Comparison of ENCODE assay signal across 8 cellular contexts in the genomic region with DNA sequence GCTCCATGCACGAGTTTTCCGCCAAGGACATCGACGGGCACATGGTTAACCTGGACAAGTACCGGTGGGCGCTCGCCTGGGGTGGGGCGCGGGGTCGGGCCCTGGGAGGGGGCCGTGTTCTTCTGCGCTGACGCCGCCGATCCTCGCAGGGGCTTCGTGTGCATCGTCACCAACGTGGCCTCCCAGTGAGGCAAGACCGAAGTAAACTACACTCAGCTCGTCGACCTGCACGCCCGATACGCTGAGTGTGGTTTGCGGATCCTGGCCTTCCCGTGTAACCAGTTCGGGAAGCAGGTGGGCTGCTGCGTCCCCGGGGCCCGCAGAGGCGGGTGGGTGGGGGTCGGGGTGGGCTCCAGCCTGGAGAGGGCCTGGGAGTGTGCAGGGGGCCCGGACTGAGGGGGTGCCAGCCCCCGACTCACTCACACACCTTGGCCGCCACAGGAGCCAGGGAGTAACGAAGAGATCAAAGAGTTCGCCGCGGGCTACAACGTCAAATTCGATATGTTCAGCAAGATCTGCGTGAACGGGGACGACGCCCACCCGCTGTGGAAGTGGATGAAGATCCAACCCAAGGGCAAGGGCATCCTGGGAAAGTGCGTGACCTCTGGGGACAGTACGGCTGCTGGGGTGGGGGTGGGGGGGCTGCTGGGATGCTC. TPM values are rescaled to one million over a fixed set of nuclear protein-coding genes. Genes with fewer than 3 reads are reported as not detected.
A peak's percentile ranks its signal among the peaks of the same experiment; 100 is the strongest.
DNase-seq lines count a peak whose midpoint lies in the region; ATAC-seq and TF ChIP-seq lines count a peak whose summit lies in the region.

No MANE protein-coding gene starts in this region.

- H3K79me2 ChIP-seq in OCI-LY3 (ENCODE audit: low read length), result peaks cover 16% of the 10 kb centered on the region

- peak in 1 of 10 experiments; percentile 31 for DNase-seq in CD4-positive, alpha-beta T cell
- DNase-seq in effector CD8-positive, alpha-beta T cell (lab: John Stamatoyannopoulos, UW), result peak; percentile 22
- no peak for DNase-seq in neural crest cell (ENCODE audit: low read depth, low spot score)
- no peak for DNase-seq in NOMO-1 treated with DMSO at 0.1 percent for 48 hours (lab: John Stamatoyannopoulos, UW; ENCODE audit: unreplicated experiment)
- DNase-seq in NCI-H1105 (lab: John Stamatoyannopoulos, UW), result no peak
- DNase-seq in stimulated activated CD4-positive, alpha-beta T cell treated with anti-CD3 and anti-CD28 coated beads, Interleukin-15, amount 100 ng/mL, for 24 hours, result no peak
- DNase-seq in effector CD4-positive, alpha-beta T cell, result no peak

- H3K9ac ChIP-seq in OCI-LY3 (ENCODE audit: low read length), result peak overlapping the region; percentile 85

- peaks cover 24% of the 10 kb centered on the region for H3K4me1 Mint-ChIP-seq in CD4-positive, alpha-beta T cell (ENCODE audit: low read depth)
- peaks cover 14% of the 10 kb centered on the region for H3K4me1 Mint-ChIP-seq in neural crest cell

- no peaks in the 10 kb centered on the region for H3K9me3 ChIP-seq in CD4-positive, alpha-beta T cell (ENCODE audit: control insufficient read depth, low read length)
- H3K9me3 ChIP-seq in OCI-LY3 (ENCODE audit: insufficient read depth, low read length), result no peaks in the 10 kb centered on the region

- peak overlapping the region; percentile 71 for H3K4me3 Mint-ChIP-seq in CD4-positive, alpha-beta T cell
- peak overlapping the region; percentile 84 for H3K4me3 Mint-ChIP-seq in neural crest cell

- H3K27ac ChIP-seq in CD4-positive, alpha-beta T cell (ENCODE audit: low read depth, low read length), result peak overlapping the region; percentile 96
- H3K27ac ChIP-seq in OCI-LY3 (ENCODE audit: low read length), result peak overlapping the region; percentile 76

- peak overlapping the region; percentile 84 for H3K4me3 ChIP-seq in OCI-LY3 (ENCODE audit: low read length)

- peaks cover 18% of the 10 kb centered on the region for H3K36me3 Mint-ChIP-seq in CD4-positive, alpha-beta T cell (ENCODE audit: low read depth)
- H3K36me3 Mint-ChIP-seq in neural crest cell (ENCODE audit: low read depth), result no peaks in the 10 kb centered on the region

- no peaks in the 10 kb centered on the region for H3K27me3 ChIP-seq in CD4-positive, alpha-beta T cell (ENCODE audit: control insufficient read depth, insufficient read depth, low read length)
- H3K27me3 ChIP-seq in OCI-LY3 (ENCODE audit: low read depth, low read length), result no peaks in the 10 kb centered on the region

- intact Hi-C loops in CD4-positive, alpha-beta T cell (cut with DNase I, micrococcal nuclease), result loop anchor here in 1 of 2 experiments (10.0 kb wide), 1 partner anchor 311 kb away; a partner anchor contains a TSS

- CTCF ChIA-PET in CD4-positive, alpha-beta T cell (lab: Charles Lee), result no interaction called here

- peaks cover 30% of the 10 kb centered on the region for H4K20me1 ChIP-seq in OCI-LY3 (ENCODE audit: insufficient read depth, low read length)

- H2AFZ ChIP-seq in OCI-LY3 (ENCODE audit: low read depth, low read length), result no peak overlapping the region

- ATAC-seq in CD4-positive, alpha-beta T cell (ENCODE audit: poor library complexity), result no peak

- TF ChIP-seq CTCF in CD4-positive, alpha-beta T cell (IDR thresholded peaks at IDR 0.05), result no peak
- TF ChIP-seq CTCF in OCI-LY3 (IDR thresholded peaks at IDR 0.05; ENCODE audit: low read depth, low read length), result no peak
- TF ChIP-seq CTCF in neural crest cell (conservative IDR thresholded peaks at IDR 0.05), result no peak

- H3K27me3 Mint-ChIP-seq in CD4-positive, alpha-beta T cell, result no peaks in the 10 kb centered on the region
- no peaks in the 10 kb centered on the region for H3K27me3 Mint-ChIP-seq in neural crest cell (ENCODE audit: low read depth)

- H3K27ac Mint-ChIP-seq in CD4-positive, alpha-beta T cell, result peak overlapping the region; percentile 47
- peak overlapping the region; percentile 27 for H3K27ac Mint-ChIP-seq in neural crest cell (ENCODE audit: unreplicated experiment)

- H3K4me1 ChIP-seq in OCI-LY3 (ENCODE audit: low read length), result peaks cover 42% of the 10 kb centered on the region

- H3K9me3 Mint-ChIP-seq in CD4-positive, alpha-beta T cell, result no peaks in the 10 kb centered on the region
- no peaks in the 10 kb centered on the region for H3K9me3 Mint-ChIP-seq in neural crest cell

- POLR2A ChIA-PET in CD4-positive, alpha-beta T cell (lab: Charles Lee), result interaction anchor here (0.9 to 7.4 kb wide), 10 partner anchors 8 to 87 kb away, joined by 3 to 74 read pairs (median 6); a partner anchor contains a TSS

- peaks cover 30% of the 10 kb centered on the region for H3K36me3 ChIP-seq in OCI-LY3 (replicated peaks; ENCODE audit: low read depth, low read length)

- H3K4me2 ChIP-seq in OCI-LY3 (ENCODE audit: low read length), result peak overlapping the region; percentile 75

RNA-seq across cellular contexts. Expression of a gene that starts 1.6 kb away (rescaled TPM):
- total RNA-seq in CD4-positive, alpha-beta T cell, result 100 to 1,000 TPM; 174 to 175 TPM
- 300 and 313 TPM in 2 replicates for total RNA-seq in neural crest cell

RNA-seq across cellular contexts. Expression of a gene that starts 10.2 kb away (rescaled TPM):
- total RNA-seq in CD4-positive, alpha-beta T cell, result 10 to 100 TPM; 45.8 to 49.0 TPM
- total RNA-seq in neural crest cell, result 256 and 257 TPM in 2 replicates

RNA-seq across cellular contexts. Expression of a gene that starts 38.4 kb away (rescaled TPM):
- total RNA-seq in CD4-positive, alpha-beta T cell, result 100 to 1,000 TPM; 861 to 878 TPM
- 1.6 and 1.7 TPM in 2 replicates for total RNA-seq in neural crest cell

Comparison
In these comparisons a context has a peak if more than half of its experiments do, and no peak if none do; other contexts are left out.
1. RNA of a gene that starts 38.4 kb away (total RNA-seq): 861 to 878 TPM in CD4-positive, alpha-beta T cell; 1.6 to 1.7 TPM in neural crest cell; every median in the first group is over 100 times any median in the second.